In the genomic region with DNA sequence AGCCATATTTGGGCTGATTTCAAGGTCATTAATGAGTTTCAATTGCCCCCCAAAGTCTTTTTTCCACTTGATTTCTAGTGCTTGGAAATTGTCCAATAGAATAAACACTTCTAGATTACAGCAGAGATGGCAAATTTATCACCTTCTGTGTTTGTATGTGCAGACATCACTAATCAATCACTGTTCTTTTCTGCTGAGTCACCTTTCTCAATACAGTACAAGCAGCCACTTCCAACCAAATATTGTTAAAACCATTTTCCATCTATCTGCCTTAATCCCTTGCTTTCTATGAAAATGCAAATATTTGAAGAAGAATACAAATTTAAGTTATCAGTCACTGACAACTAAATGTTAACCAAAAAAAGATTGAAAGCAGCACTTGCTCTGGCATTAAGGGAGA, we compare ENCODE assay signal across 2 cellular contexts.
A peak's percentile ranks its signal among the peaks of the same experiment; 100 is the strongest.
TF ChIP-seq lines count a peak whose summit lies in the region.

No MANE protein-coding gene starts in this region.

TF ChIP-seq in IMR-90, 13 proteins besides CTCF, POLR2A, EP300 and RAD21:
- TF ChIP-seq SMC3 (IDR thresholded peaks at IDR 0.05; ENCODE audit: low read depth, low read length) (no peak), MXI1 (IDR thresholded peaks at IDR 0.05; ENCODE audit: borderline replicate concordance, low read depth, low read length) (no peak), MAFK (IDR thresholded peaks at IDR 0.05; ENCODE audit: low read depth, low read length) (peak; percentile 67; the same call in 1 of the 2 replicates), BHLHE40 (IDR thresholded peaks at IDR 0.05; ENCODE audit: low read depth, low read length) (no peak), CHD1 (IDR thresholded peaks at IDR 0.05; ENCODE audit: low read depth, low read length) (no peak), RFX5 (IDR thresholded peaks at IDR 0.05; ENCODE audit: low read depth, low read length) (no peak), FOS (IDR thresholded peaks at IDR 0.05; ENCODE audit: low read depth, low read length) (no peak), NFE2L2 (IDR thresholded peaks at IDR 0.05; ENCODE audit: low read depth, low read length) (peak; percentile 87)
- TF ChIP-seq, protein P1, sequence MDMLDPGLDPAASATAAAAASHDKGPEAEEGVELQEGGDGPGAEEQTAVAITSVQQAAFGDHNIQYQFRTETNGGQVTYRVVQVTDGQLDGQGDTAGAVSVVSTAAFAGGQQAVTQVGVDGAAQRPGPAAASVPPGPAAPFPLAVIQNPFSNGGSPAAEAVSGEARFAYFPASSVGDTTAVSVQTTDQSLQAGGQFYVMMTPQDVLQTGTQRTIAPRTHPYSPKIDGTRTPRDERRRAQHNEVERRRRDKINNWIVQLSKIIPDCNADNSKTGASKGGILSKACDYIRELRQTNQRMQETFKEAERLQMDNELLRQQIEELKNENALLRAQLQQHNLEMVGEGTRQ (IDR thresholded peaks at IDR 0.05; ENCODE audit: low read depth, low read length): no peak

TF ChIP-seq in K562, 482 proteins besides CTCF, POLR2A, EP300 and RAD21:
- TF ChIP-seq MAFG (tag; conservative IDR thresholded peaks at IDR 0.05): peak; percentile 72
- no peak for TF ChIP-seq ZNF561 (CRISPR knock-in tag; conservative IDR thresholded peaks at IDR 0.05)
- peak; percentile 52 for TF ChIP-seq NFE2 (IDR thresholded peaks at IDR 0.05; ENCODE audit: low read depth)
- no peak for TF ChIP-seq SREBF1 (IDR thresholded peaks at IDR 0.05; ENCODE audit: borderline replicate concordance, low read depth, low read length)
- TF ChIP-seq NFIX (CRISPR knock-in tag; IDR thresholded peaks at IDR 0.05; ENCODE audit: low read depth): no peak
- peak; percentile 55; the same call in 1 of the 2 replicates for TF ChIP-seq NFE2L1 (tag; IDR thresholded peaks at IDR 0.05; ENCODE audit: borderline replicate concordance, low read depth)
- TF ChIP-seq, protein P2, sequence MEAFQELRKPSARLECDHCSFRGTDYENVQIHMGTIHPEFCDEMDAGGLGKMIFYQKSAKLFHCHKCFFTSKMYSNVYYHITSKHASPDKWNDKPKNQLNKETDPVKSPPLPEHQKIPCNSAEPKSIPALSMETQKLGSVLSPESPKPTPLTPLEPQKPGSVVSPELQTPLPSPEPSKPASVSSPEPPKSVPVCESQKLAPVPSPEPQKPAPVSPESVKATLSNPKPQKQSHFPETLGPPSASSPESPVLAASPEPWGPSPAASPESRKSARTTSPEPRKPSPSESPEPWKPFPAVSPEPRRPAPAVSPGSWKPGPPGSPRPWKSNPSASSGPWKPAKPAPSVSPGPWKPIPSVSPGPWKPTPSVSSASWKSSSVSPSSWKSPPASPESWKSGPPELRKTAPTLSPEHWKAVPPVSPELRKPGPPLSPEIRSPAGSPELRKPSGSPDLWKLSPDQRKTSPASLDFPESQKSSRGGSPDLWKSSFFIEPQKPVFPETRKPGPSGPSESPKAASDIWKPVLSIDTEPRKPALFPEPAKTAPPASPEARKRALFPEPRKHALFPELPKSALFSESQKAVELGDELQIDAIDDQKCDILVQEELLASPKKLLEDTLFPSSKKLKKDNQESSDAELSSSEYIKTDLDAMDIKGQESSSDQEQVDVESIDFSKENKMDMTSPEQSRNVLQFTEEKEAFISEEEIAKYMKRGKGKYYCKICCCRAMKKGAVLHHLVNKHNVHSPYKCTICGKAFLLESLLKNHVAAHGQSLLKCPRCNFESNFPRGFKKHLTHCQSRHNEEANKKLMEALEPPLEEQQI (IDR thresholded peaks at IDR 0.05): no peak
- no peak for TF ChIP-seq EGR1 (conservative IDR thresholded peaks at IDR 0.05)
- peak; percentile 75 for TF ChIP-seq MAFF (IDR thresholded peaks at IDR 0.05; ENCODE audit: low read length)
- TF ChIP-seq ZBTB8A (IDR thresholded peaks at IDR 0.05; ENCODE audit: partially characterized antibody): no peak
- TF ChIP-seq TRIM24 (IDR thresholded peaks at IDR 0.05): no peak
- TF ChIP-seq C11orf30 (IDR thresholded peaks at IDR 0.05; ENCODE audit: low read depth): peak; percentile 24; the same call in 1 of the 2 replicates
